Comparison of ENCODE assay signal across 7 cellular contexts in genomic region chr6:52576392-52577021, GRCh38.
A peak's percentile ranks its signal among the peaks of the same experiment; 100 is the strongest.
DNase-seq lines count a peak whose midpoint lies in the region; TF ChIP-seq lines count a peak whose summit lies in the region.

No MANE protein-coding gene starts in this region.

- TF ChIP-seq CTCF in GM12872 (IDR thresholded peaks at IDR 0.05; ENCODE audit: insufficient read depth, low read depth, low read length), result peak; percentile 76
- TF ChIP-seq CTCF in Loucy (conservative IDR thresholded peaks at IDR 0.05; ENCODE audit: low read length), result peak; percentile 80
- TF ChIP-seq CTCF in brain microvascular endothelial cell (IDR thresholded peaks at IDR 0.05; ENCODE audit: low read depth, low read length, missing control alignments), result peak; percentile 82

- H3K4me1 ChIP-seq in HAP-1 (peaks cover 32% of the 10 kb centered on the region), Loucy (ENCODE audit: insufficient read depth, low read length, poor library complexity, severe bottlenecking) (peaks cover 48% of the 10 kb centered on the region)

- no peaks in the 10 kb centered on the region for H3F3A ChIP-seq in Loucy (ENCODE audit: low read depth)

- H3K79me2 ChIP-seq in Loucy (ENCODE audit: insufficient read depth, low read length), result peaks cover 51% of the 10 kb centered on the region

- H3K27me3 ChIP-seq in HAP-1 (ENCODE audit: low read depth) (no peaks in the 10 kb centered on the region), Loucy (ENCODE audit: insufficient read depth, low read length, poor library complexity, severe bottlenecking) (no peaks in the 10 kb centered on the region), brain microvascular endothelial cell (replicated peaks) (no peaks in the 10 kb centered on the region)

- H3K9me2 ChIP-seq in Loucy (replicated peaks; ENCODE audit: low read depth, low read length), result no peaks in the 10 kb centered on the region

- peak overlapping the region; percentile 92 for H3K27ac ChIP-seq in brain microvascular endothelial cell

- H3K36me3 ChIP-seq in HAP-1 (replicated peaks) (no peaks in the 10 kb centered on the region), Loucy (ENCODE audit: insufficient read depth, low read length) (no peaks in the 10 kb centered on the region), brain microvascular endothelial cell (replicated peaks) (peaks cover 11% of the 10 kb centered on the region)

- H2AFZ ChIP-seq in Loucy (ENCODE audit: low read length), result peak overlapping the region; percentile 59; the same call in 1 of the 2 replicates

- H3K4me3 ChIP-seq in HAP-1 (peak overlapping the region; percentile 48), Loucy (ENCODE audit: low read length, poor library complexity, severe bottlenecking) (peak overlapping the region; percentile 88), brain microvascular endothelial cell (ENCODE audit: low read depth, low read length) (peak overlapping the region; percentile 97)

- H3K9ac ChIP-seq in Loucy (ENCODE audit: low read depth, low read length, poor library complexity, severe bottlenecking), result peak overlapping the region; percentile 87

- peak overlapping the region; percentile 95 for H3K4me2 ChIP-seq in Loucy (ENCODE audit: low read depth, low read length, poor library complexity, severe bottlenecking)

- in situ Hi-C loops in HAP-1 (cut with MboI; ENCODE audit: low sequenced_read_pairs), result loop anchor here (5.0 kb wide), 1 partner anchor 154 kb away; the partner anchor contains the start of gene EFHC1
- in situ Hi-C loops in brain microvascular endothelial cell (cut with HindIII; ENCODE audit: low pct_ligation_motif_present, low sequenced_read_pairs), result no loop called here

- no peaks in the 10 kb centered on the region for H3K9me3 ChIP-seq in HAP-1
- no peaks in the 10 kb centered on the region for H3K9me3 ChIP-seq in Loucy (ENCODE audit: insufficient read depth, low read depth, low read length)

- DNase-seq in HAP-1 (ENCODE audit: low spot score in 2 of 2) (peak; percentile 76 to 81), T-helper 9 cell (peak; percentile 35), brain microvascular endothelial cell (peak; percentile 78), islet precursor cell (peak; percentile 88)
- peak; percentile 30 to 56 (median 47) for DNase-seq in stimulated activated CD4-positive, alpha-beta T cell treated with anti-CD3 and anti-CD28 coated beads, Interleukin-12 subunit alpha, Interleukin-12 subunit beta, amount 100 ng/mL, for 48 hours (ENCODE audit: low read depth in 2 of 3, low spot score in 1 of 3)

- peaks cover 44% of the 10 kb centered on the region for H4K20me1 ChIP-seq in Loucy (ENCODE audit: insufficient read depth, low read length, poor library complexity, severe bottlenecking)

Comparison
In these comparisons a context has a peak if more than half of its experiments do, and no peak if none do; other contexts are left out.
1. Peak in every context shown above with its lines: DNase-seq, H3K4me3 ChIP-seq and H3K27ac ChIP-seq.
2. DNase-seq: peak in every context shown above with its lines; median percentile 88 in islet precursor cell; 78 in HAP-1; 78 in brain microvascular endothelial cell; 47 in stimulated activated CD4-positive, alpha-beta T cell treated with anti-CD3 and anti-CD28 coated beads, Interleukin-12 subunit alpha, Interleukin-12 subunit beta, amount 100 ng/mL, for 48 hours; 35 in T-helper 9 cell.